2 cellular contexts compared by ENCODE assay signal in genomic region chr5:138070026-138070425, GRCh38. TPM values are rescaled to one million over a fixed set of nuclear protein-coding genes. Genes with fewer than 3 reads are reported as not detected.
"Had no signal": no experiment of that assay in that cellular context is flagged by ENCODE, and none has a peak within 500 bp of the region (broad histone marks: within the 10 kb centered on the region; RNA-seq: fewer than 3 reads in every experiment).

No MANE protein-coding gene starts in this region.

RNA-seq across cellular contexts. Expression of gene WNT8A, which starts 13.8 kb away (rescaled TPM):
- total RNA-seq: G401, GM12878 had no signal
- polyA plus RNA-seq: GM12878 had no signal
